In the genomic region with DNA sequence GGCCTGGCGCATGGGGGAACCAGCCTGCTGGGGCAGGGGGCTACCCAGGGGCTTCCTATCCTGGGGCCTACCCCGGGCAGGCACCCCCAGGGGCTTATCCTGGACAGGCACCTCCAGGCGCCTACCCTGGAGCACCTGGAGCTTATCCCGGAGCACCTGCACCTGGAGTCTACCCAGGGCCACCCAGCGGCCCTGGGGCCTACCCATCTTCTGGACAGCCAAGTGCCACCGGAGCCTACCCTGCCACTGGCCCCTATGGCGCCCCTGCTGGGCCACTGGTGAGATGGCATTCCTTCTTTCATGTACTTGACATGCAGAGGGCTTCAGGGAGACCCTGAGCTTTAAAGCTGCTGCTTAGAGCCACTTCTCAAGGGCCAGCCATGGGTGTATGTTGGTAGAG, we compare ENCODE assay signal across 12 cellular contexts. TPM values are rescaled to one million over a fixed set of nuclear protein-coding genes. Genes with fewer than 3 reads are reported as not detected.
DNase-seq lines count a peak whose midpoint lies in the region; ATAC-seq and TF ChIP-seq lines count a peak whose summit lies in the region.
"Had no signal": no experiment of that assay in that cellular context is flagged by ENCODE, and none has a peak within 500 bp of the region (broad histone marks: within the 10 kb centered on the region; RNA-seq: fewer than 3 reads in every experiment).

No MANE protein-coding gene starts in this region.

- H3K27me3 ChIP-seq in DND-41 (ENCODE audit: insufficient read depth, low read length, poor library complexity) (no peaks in the 10 kb centered on the region), OCI-LY3 (ENCODE audit: low read depth, low read length) (no peaks in the 10 kb centered on the region), esophagus (ENCODE audit: control insufficient read depth in 1 of 2, insufficient read depth in 2 of 2, low read length in 2 of 2) (no peaks in the 10 kb centered on the region), psoas muscle (ENCODE audit: insufficient read depth in 3 of 3, low read length in 2 of 3) (no peaks in the 10 kb centered on the region)

- intact Hi-C loops in psoas muscle (cut with DNase I), result no loop called here

- no peak overlapping the region for H3K4me2 ChIP-seq in DND-41 (ENCODE audit: insufficient read depth, low read length)
- no peak overlapping the region for H3K4me2 ChIP-seq in OCI-LY3 (ENCODE audit: low read length)

- no peaks in the 10 kb centered on the region for H3K4me1 ChIP-seq in DND-41 (ENCODE audit: insufficient read depth, low read length)
- no peaks in the 10 kb centered on the region for H3K4me1 ChIP-seq in OCI-LY3 (ENCODE audit: low read length)
- peaks cover 3 to 9% of the 10 kb centered on the region in 2 donors for H3K4me1 ChIP-seq in esophagus (ENCODE audit: control insufficient read depth in 2 of 2, insufficient read depth in 2 of 2, low read length in 1 of 2)
- H3K4me1 ChIP-seq in psoas muscle, result no peaks in the 10 kb centered on the region

- WGBS in esophagus, 2 donors, result 93 to 94% methylated on average over 7 of the region's 7 CpGs
- 88 to 95% (median 91%) methylated on average over 7 of the region's 7 CpGs for WGBS in psoas muscle, 3 donors

- H2AFZ ChIP-seq in DND-41 (ENCODE audit: low read depth, low read length) (no peak overlapping the region), OCI-LY3 (ENCODE audit: low read depth, low read length) (no peak overlapping the region)

- H3K36me3 ChIP-seq in DND-41 (ENCODE audit: insufficient read depth, low read length), result peaks cover 14% of the 10 kb centered on the region; the same call in 1 of the 2 replicates
- H3K36me3 ChIP-seq in OCI-LY3 (replicated peaks; ENCODE audit: low read depth, low read length), result peaks cover 65% of the 10 kb centered on the region
- H3K36me3 ChIP-seq in esophagus (ENCODE audit: control insufficient read depth in 2 of 2, insufficient read depth in 2 of 2, low read length in 1 of 2), result peaks cover 22 to 32% of the 10 kb centered on the region in 2 donors
- H3K36me3 ChIP-seq in psoas muscle (ENCODE audit: insufficient read depth in 1 of 2, low read depth in 1 of 2), result peaks cover 3 to 50% of the 10 kb centered on the region in 2 donors

- H4K20me1 ChIP-seq in DND-41 (ENCODE audit: insufficient read depth, low read length), result no peaks in the 10 kb centered on the region
- H4K20me1 ChIP-seq in OCI-LY3 (ENCODE audit: insufficient read depth, low read length), result peaks cover 31% of the 10 kb centered on the region

- no peak overlapping the region for H3K4me3 ChIP-seq in DND-41 (ENCODE audit: low read depth in 1 of 2, low read length in 2 of 2)
- no peak overlapping the region for H3K4me3 ChIP-seq in OCI-LY3 (ENCODE audit: low read length)
- H3K4me3 ChIP-seq in esophagus (ENCODE audit: low read depth in 1 of 2, low read length in 2 of 2), result no peak overlapping the region
- H3K4me3 ChIP-seq in psoas muscle, result peak overlapping the region; percentile 45

- TF ChIP-seq CTCF in DND-41 (IDR thresholded peaks at IDR 0.05; ENCODE audit: borderline replicate concordance, extremely low read depth, low read length, poor library complexity, severe bottlenecking) (peak; percentile 29), OCI-LY3 (IDR thresholded peaks at IDR 0.05; ENCODE audit: low read depth, low read length) (peak; percentile 49), psoas muscle (IDR thresholded peaks at IDR 0.05) (no peak)

- H3K27ac ChIP-seq in DND-41 (ENCODE audit: low read length) (no peak overlapping the region), OCI-LY3 (ENCODE audit: low read length) (no peak overlapping the region), esophagus (ENCODE audit: low read depth in 2 of 2, low read length in 1 of 2) (peak overlapping the region; percentile 15 to 26), psoas muscle (peak overlapping the region; percentile 19)

- ATAC-seq in DND-41 (ENCODE audit: insufficient read depth, low read depth) (peak; percentile 49; the same call in 1 of the 3 replicates), psoas muscle (no peak), GM18505 (IDR thresholded peaks at IDR 0.05; ENCODE audit: unreplicated experiment) (no peak)
- ATAC-seq: activated CD4-positive, CD25-positive, alpha-beta regulatory T cell treated with anti-CD3 and anti-CD28 coated beads, Interleukin-2, amount 50 U/mL, for 24 hours had no signal

- H3K79me2 ChIP-seq in DND-41 (ENCODE audit: insufficient read depth, low read length) (no peaks in the 10 kb centered on the region), OCI-LY3 (ENCODE audit: low read length) (peaks cover 47% of the 10 kb centered on the region)

- H3K9ac ChIP-seq in DND-41 (ENCODE audit: low read depth, low read length) (no peak overlapping the region), OCI-LY3 (ENCODE audit: low read length) (no peak overlapping the region)

- DNase-seq in DND-41 (no peak), psoas muscle (no peak), AG08396 (ENCODE audit: low spot score) (no peak), SW 1271 (lab: John Stamatoyannopoulos, UW) (no peak), 8988T (no peak)
- DNase-seq: DMS153, immature natural killer cell, NCI-H226 had no signal

- TF ChIP-seq POLR2A in GM18505 (IDR thresholded peaks at IDR 0.05; ENCODE audit: borderline replicate concordance, extremely low read depth, insufficient read depth, insufficient read length), result no peak

- H3K9me3 ChIP-seq in DND-41 (ENCODE audit: insufficient read depth, low read length, severe bottlenecking) (no peaks in the 10 kb centered on the region), OCI-LY3 (ENCODE audit: insufficient read depth, low read length) (no peaks in the 10 kb centered on the region), esophagus (ENCODE audit: control insufficient read depth in 2 of 2, insufficient read depth in 1 of 2, low read depth in 1 of 2, low read length in 1 of 2) (no peaks in the 10 kb centered on the region), psoas muscle (no peaks in the 10 kb centered on the region)

RNA-seq across cellular contexts. Expression of a gene that starts 9.0 kb away (rescaled TPM):
- 100 to 1,000 TPM; 412 to 630 TPM for polyA plus RNA-seq in esophagus
- 10 to 100 TPM; 27.7 to 44.7 (median 38.4) TPM for total RNA-seq in psoas muscle
- polyA plus RNA-seq in psoas muscle, result 10 to 100 TPM; 45.2 to 71.4 (median 48.6) TPM

RNA-seq across cellular contexts. Expression of a gene that starts 53.3 kb away (rescaled TPM):
- polyA plus RNA-seq in esophagus (1 to 10 TPM; 1.4 to 6.0 TPM), psoas muscle (under 1 TPM in 2 of 3 donors, not detected in 1; 0.03 to 0.05 TPM)
- under 1 TPM in 2 of 4 donors, not detected in 2; 0.10 to 0.29 TPM for total RNA-seq in psoas muscle

Comparison
In these comparisons a context has a peak if more than half of its experiments do, and no peak if none do; other contexts are left out.
1. H3K27ac ChIP-seq: peak in esophagus (2 of 2) and psoas muscle (single experiment); none in DND-41 (single experiment) and OCI-LY3 (single experiment).
2. RNA of a gene that starts 9.0 kb away (polyA plus RNA-seq): 412 to 630 TPM in esophagus; 45.2 to 71.4 TPM in psoas muscle; every median in the first group is over 4 times any median in the second.